ENCODE assay signal across 27 cellular contexts in the genomic region with DNA sequence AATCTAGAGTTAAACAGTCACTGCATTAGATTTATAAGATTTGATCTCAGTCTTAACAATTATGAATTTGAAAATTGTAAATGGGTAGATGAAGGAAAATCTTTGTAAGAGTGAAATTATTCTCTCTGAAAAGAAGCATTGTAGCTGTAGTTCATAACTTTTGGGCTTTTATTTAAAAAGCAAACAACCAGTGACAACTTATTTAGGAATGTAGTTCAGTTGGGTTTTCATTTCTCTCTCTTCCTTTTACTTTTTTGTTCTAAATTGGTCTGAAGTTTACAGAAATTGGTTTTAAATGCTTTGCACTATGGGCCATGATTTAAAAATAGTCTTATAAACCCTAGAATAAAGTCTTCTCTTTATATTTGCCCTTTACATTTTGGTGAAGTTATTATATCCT.
"Had no signal": no experiment of that assay in that cellular context is flagged by ENCODE, and none has a peak within 500 bp of the region (broad histone marks: within the 10 kb centered on the region; RNA-seq: fewer than 3 reads in every experiment).

No MANE protein-coding gene starts in this region.

- DNase-seq: activated CD4-positive, alpha-beta T cell treated with anti-CD3 and anti-CD28 coated beads, Interleukin-2, amount 10 ng/mL, durations not matched to agents 24 days and 14 days; activated CD8-positive, alpha-beta memory T cell treated with anti-CD3 and anti-CD28 coated beads, Interleukin-2, amount 10 ng/mL, durations not matched to agents 7 days and 5 days; activated CD8-positive, alpha-beta T cell treated with anti-CD3 and anti-CD28 coated beads for 36 hours; activated effector memory CD4-positive, alpha-beta T cell treated with anti-CD3 and anti-CD28 coated beads, Interleukin-2, amount 50 U/mL, for 16 hours; activated naive CD4-positive, alpha-beta T cell treated with anti-CD3 and anti-CD28 coated beads, Interleukin-2, amount 50 U/mL, for 16 hours; activated naive CD8-positive, alpha-beta T cell treated with anti-CD3 and anti-CD28 coated beads, Interleukin-2, amount 50 U/mL, for 24 hours; activated T-cell treated with anti-CD3 and anti-CD28 coated beads for 4 hours; anterior cingulate cortex; endodermal cell; esophagus squamous epithelium; kidney glomerular epithelial cell; left lung; naive thymus-derived CD4-positive, alpha-beta T cell; occipital lobe; spleen; stimulated activated CD4-positive, alpha-beta T cell treated with anti-CD3 and anti-CD28 coated beads, Interleukin-4, amount 100 ng/mL, for 1 hour; stimulated activated naive CD4-positive, alpha-beta T cell treated with Interleukin-2 at 50 U/mL for 16 hours; T-cell; upper lobe of right lung had no signal

- ATAC-seq: activated CD4-positive, CD25-positive, alpha-beta regulatory T cell treated with anti-CD3 and anti-CD28 coated beads, Interleukin-2, amount 50 U/mL, for 24 hours; activated CD8-positive, alpha-beta memory T cell treated with anti-CD3 and anti-CD28 coated beads, Interleukin-2, amount 10 ng/mL, durations not matched to agents 7 days and 5 days; activated CD8-positive, alpha-beta T cell treated with anti-CD3 and anti-CD28 coated beads for 36 hours; activated naive CD8-positive, alpha-beta T cell treated with anti-CD3 and anti-CD28 coated beads, Interleukin-2, amount 50 U/mL, for 24 hours; left lung; naive thymus-derived CD4-positive, alpha-beta T cell; sciatic nerve; T-cell; upper lobe of right lung had no signal

- H3K9me3 Mint-ChIP-seq: activated CD4-positive, alpha-beta T cell treated with anti-CD3 and anti-CD28 coated beads, Interleukin-2, amount 10 ng/mL, durations not matched to agents 24 days and 14 days; activated CD8-positive, alpha-beta T cell treated with anti-CD3 and anti-CD28 coated beads for 36 hours; activated naive CD8-positive, alpha-beta T cell treated with anti-CD3 and anti-CD28 coated beads, Interleukin-2, amount 50 U/mL, for 24 hours; brain; naive thymus-derived CD4-positive, alpha-beta T cell; T-cell; T-helper 2 cell treated with Interferon-gamma antibody and Interleukin-4, amounts not matched to agents 5 μg/mL and 100 μg/mL, for 36 hours had no signal

- H3K27ac Mint-ChIP-seq: activated CD4-positive, alpha-beta T cell treated with anti-CD3 and anti-CD28 coated beads, Interleukin-2, amount 10 ng/mL, durations not matched to agents 24 days and 14 days; activated CD8-positive, alpha-beta memory T cell treated with anti-CD3 and anti-CD28 coated beads, Interleukin-2, amount 10 ng/mL, durations not matched to agents 7 days and 5 days; activated CD8-positive, alpha-beta T cell treated with anti-CD3 and anti-CD28 coated beads for 36 hours; activated naive CD8-positive, alpha-beta T cell treated with anti-CD3 and anti-CD28 coated beads, Interleukin-2, amount 50 U/mL, for 24 hours; brain; endodermal cell; naive thymus-derived CD4-positive, alpha-beta T cell; T-cell; T-helper 2 cell treated with Interferon-gamma antibody and Interleukin-4, amounts not matched to agents 5 μg/mL and 100 μg/mL, for 36 hours had no signal

- H3K27me3 Mint-ChIP-seq: activated CD4-positive, alpha-beta T cell treated with anti-CD3 and anti-CD28 coated beads, Interleukin-2, amount 10 ng/mL, durations not matched to agents 24 days and 14 days; activated CD8-positive, alpha-beta memory T cell treated with anti-CD3 and anti-CD28 coated beads, Interleukin-2, amount 10 ng/mL, durations not matched to agents 7 days and 5 days; activated CD8-positive, alpha-beta T cell treated with anti-CD3 and anti-CD28 coated beads for 36 hours; activated naive CD8-positive, alpha-beta T cell treated with anti-CD3 and anti-CD28 coated beads, Interleukin-2, amount 50 U/mL, for 24 hours; central memory CD8-positive, alpha-beta T cell; T-cell had no signal

- H3K4me3 Mint-ChIP-seq: activated CD4-positive, alpha-beta T cell treated with anti-CD3 and anti-CD28 coated beads, Interleukin-2, amount 10 ng/mL, durations not matched to agents 24 days and 14 days; activated CD8-positive, alpha-beta memory T cell treated with anti-CD3 and anti-CD28 coated beads, Interleukin-2, amount 10 ng/mL, durations not matched to agents 7 days and 5 days; activated CD8-positive, alpha-beta T cell treated with anti-CD3 and anti-CD28 coated beads for 36 hours; activated naive CD8-positive, alpha-beta T cell treated with anti-CD3 and anti-CD28 coated beads, Interleukin-2, amount 50 U/mL, for 24 hours; brain; central memory CD8-positive, alpha-beta T cell; endodermal cell; naive thymus-derived CD4-positive, alpha-beta T cell; neural crest cell; T-cell; T-helper 2 cell treated with Interferon-gamma antibody and Interleukin-4, amounts not matched to agents 5 μg/mL and 100 μg/mL, for 36 hours had no signal

- H3K27ac ChIP-seq: coronary artery, esophagus squamous epithelium, left lung, spleen, upper lobe of right lung, VCaP had no signal

- H3K4me1 Mint-ChIP-seq: activated CD4-positive, alpha-beta T cell treated with anti-CD3 and anti-CD28 coated beads, Interleukin-2, amount 10 ng/mL, durations not matched to agents 24 days and 14 days; activated CD8-positive, alpha-beta memory T cell treated with anti-CD3 and anti-CD28 coated beads, Interleukin-2, amount 10 ng/mL, durations not matched to agents 7 days and 5 days; activated naive CD8-positive, alpha-beta T cell treated with anti-CD3 and anti-CD28 coated beads, Interleukin-2, amount 50 U/mL, for 24 hours; brain; central memory CD8-positive, alpha-beta T cell; endodermal cell; naive thymus-derived CD4-positive, alpha-beta T cell; neural crest cell; T-cell had no signal

- H3K36me3 Mint-ChIP-seq: activated CD8-positive, alpha-beta memory T cell treated with anti-CD3 and anti-CD28 coated beads, Interleukin-2, amount 10 ng/mL, durations not matched to agents 7 days and 5 days; naive thymus-derived CD4-positive, alpha-beta T cell; T-cell had no signal
